1 cellular context compared by ENCODE assay signal in genomic region chr11:116471608-116472007, GRCh38.
A peak's percentile ranks its signal among the peaks of the same experiment; 100 is the strongest.
TF ChIP-seq lines count a peak whose summit lies in the region.

No MANE protein-coding gene starts in this region.

TF ChIP-seq in HepG2, 621 proteins besides CTCF, POLR2A, EP300 and RAD21:
- TF ChIP-seq HOXA5 (CRISPR knock-in tag; IDR thresholded peaks at IDR 0.05) (no peak), ZNF75D (CRISPR knock-in tag; IDR thresholded peaks at IDR 0.05; ENCODE audit: borderline replicate concordance) (no peak), JUND (CRISPR knock-in tag; IDR thresholded peaks at IDR 0.05) (peak; percentile 69; the same call in 1 of the 2 replicates), THRA (CRISPR knock-in tag; IDR thresholded peaks at IDR 0.05; ENCODE audit: borderline replicate concordance) (no peak), ZNF430 (CRISPR knock-in tag; IDR thresholded peaks at IDR 0.05) (no peak), FOSL2 (CRISPR knock-in tag; IDR thresholded peaks at IDR 0.05) (peak; percentile 95), ZNF17 (CRISPR knock-in tag; IDR thresholded peaks at IDR 0.05) (no peak), POLR2AphosphoS2 (IDR thresholded peaks at IDR 0.05; ENCODE audit: low read depth, low read length) (no peak), ZBTB37 (CRISPR knock-in tag; IDR thresholded peaks at IDR 0.05) (no peak), ZNF800 (CRISPR knock-in tag; IDR thresholded peaks at IDR 0.05) (no peak), BHLHE40 (IDR thresholded peaks at IDR 0.05; ENCODE audit: low read length) (no peak), ZNF580 (CRISPR knock-in tag; IDR thresholded peaks at IDR 0.05; ENCODE audit: borderline replicate concordance, low read depth) (no peak), RBM22 (optimal IDR thresholded peaks at IDR 0.05; ENCODE audit: low read length) (no peak), ZNF614 (CRISPR knock-in tag; IDR thresholded peaks at IDR 0.05; ENCODE audit: borderline replicate concordance) (no peak), MED13 (CRISPR knock-in tag; IDR thresholded peaks at IDR 0.05) (no peak), TEAD3 (CRISPR knock-in tag; optimal IDR thresholded peaks at IDR 0.05; ENCODE audit: borderline replicate concordance) (peak; percentile 57), RARG (CRISPR knock-in tag; IDR thresholded peaks at IDR 0.05; ENCODE audit: low read depth) (no peak), HNF4G (IDR thresholded peaks at IDR 0.05; ENCODE audit: borderline replicate concordance, low read depth, low read length) (no peak), HNF4G (CRISPR knock-in tag; IDR thresholded peaks at IDR 0.05; ENCODE audit: borderline replicate concordance, low read depth) (no peak), ZNF337 (CRISPR knock-in tag; IDR thresholded peaks at IDR 0.05; ENCODE audit: borderline replicate concordance, low read depth) (no peak), ZBTB25 (CRISPR knock-in tag; IDR thresholded peaks at IDR 0.05) (no peak), UBTF (CRISPR knock-in tag; IDR thresholded peaks at IDR 0.05) (no peak), AKAP8 (CRISPR knock-in tag; IDR thresholded peaks at IDR 0.05) (no peak), MAFF (IDR thresholded peaks at IDR 0.05; ENCODE audit: low read depth, low read length) (peak; percentile 38; the same call in 1 of the 2 replicates), ZBTB21 (CRISPR knock-in tag; IDR thresholded peaks at IDR 0.05) (no peak), KLF15 (CRISPR knock-in tag; IDR thresholded peaks at IDR 0.05; ENCODE audit: borderline replicate concordance) (no peak), ZNF432 (CRISPR knock-in tag; IDR thresholded peaks at IDR 0.05; ENCODE audit: borderline replicate concordance) (no peak), ZNF703 (CRISPR knock-in tag; IDR thresholded peaks at IDR 0.05; ENCODE audit: borderline replicate concordance) (no peak), ARNT2 (CRISPR knock-in tag; IDR thresholded peaks at IDR 0.05; ENCODE audit: low read depth) (no peak), CEBPG (CRISPR knock-in tag; IDR thresholded peaks at IDR 0.05) (0 out of 2 replicates have a peak, but pooled peaks have one; percentile 31), REST (IDR thresholded peaks at IDR 0.05; ENCODE audit: borderline replicate concordance in 1 of 2, low read depth in 1 of 2, low read length in 2 of 2) (no peak), MAFK (conservative IDR thresholded peaks at IDR 0.05 in 1 of 2, IDR thresholded peaks at IDR 0.05 in 1 of 2; ENCODE audit: low read length in 2 of 2) (peak; percentile 54 to 55), CEBPB (IDR thresholded peaks at IDR 0.05; ENCODE audit: borderline replicate concordance, low read depth, low read length) (peak; percentile 2; the same call in 1 of the 2 replicates), ATF4 (CRISPR knock-in tag; IDR thresholded peaks at IDR 0.05) (peak in 1 of 2 experiments; percentile 95; a peak in 2 of 4 replicates), HOXA3 (CRISPR knock-in tag; IDR thresholded peaks at IDR 0.05) (no peak), ASH2L (IDR thresholded peaks at IDR 0.05; ENCODE audit: insufficient read length, low read depth, low read length) (no peak), CENPX (CRISPR knock-in tag; IDR thresholded peaks at IDR 0.05) (no peak), ZNF3 (CRISPR knock-in tag; IDR thresholded peaks at IDR 0.05) (no peak)
